16 cellular contexts compared by ENCODE assay signal in the genomic region with DNA sequence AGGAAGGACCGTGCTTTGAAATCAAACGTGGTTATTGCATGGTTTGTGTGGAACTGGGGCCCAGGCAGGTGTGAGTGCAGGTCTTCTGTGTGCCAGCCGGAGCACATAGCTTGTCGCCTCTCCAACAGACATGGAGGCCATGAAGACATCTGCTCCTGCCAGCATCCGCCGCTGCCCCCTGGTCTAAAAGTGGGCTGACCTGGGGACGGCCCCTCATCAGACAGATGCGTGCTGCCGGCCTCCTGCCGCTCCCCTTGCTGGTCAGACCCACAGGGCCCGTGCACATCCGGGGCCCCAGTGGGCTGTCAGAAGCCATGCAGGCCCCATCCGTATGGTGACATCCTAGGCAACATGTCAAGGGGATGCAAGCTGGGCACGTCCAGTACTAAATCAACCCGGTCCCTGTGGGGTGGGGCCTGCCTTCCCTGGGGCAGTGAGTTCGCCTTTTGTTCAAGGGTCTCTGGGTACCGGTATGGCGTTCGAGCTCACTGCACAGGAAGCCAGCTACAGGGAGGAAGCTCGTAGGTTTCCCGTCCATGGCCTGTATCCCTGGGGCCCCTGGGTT.
"Had no signal": no experiment of that assay in that cellular context is flagged by ENCODE, and none has a peak within 500 bp of the region (broad histone marks: within the 10 kb centered on the region; RNA-seq: fewer than 3 reads in every experiment).

No MANE protein-coding gene starts in this region.

- H3K4me3 Mint-ChIP-seq: naive thymus-derived CD4-positive, alpha-beta T cell; nephron progenitor cell had no signal

- H3K4me3 ChIP-seq: dorsolateral prefrontal cortex, heart right ventricle, left lung had no signal

- H3K27me3 Mint-ChIP-seq: naive thymus-derived CD4-positive, alpha-beta T cell had no signal

- H3K27me3 ChIP-seq: dorsolateral prefrontal cortex, heart right ventricle, left lung had no signal

- H3K9me3 Mint-ChIP-seq: nephron progenitor cell had no signal

- H3K27ac Mint-ChIP-seq: naive thymus-derived CD4-positive, alpha-beta T cell; nephron progenitor cell had no signal

- H3K27ac ChIP-seq: dorsolateral prefrontal cortex, heart right ventricle, left lung, neutrophil had no signal

- FAIRE-seq: frontal cortex, islet of Langerhans, small intestine had no signal

- H3K9me3 ChIP-seq: heart right ventricle, left lung, neutrophil had no signal

- DNase-seq: cortex of kidney; effector CD8-positive, alpha-beta T cell; hypothalamus; mammary epithelial cell; naive thymus-derived CD4-positive, alpha-beta T cell; nephron progenitor cell; small intestine; stimulated activated CD4-positive, alpha-beta T cell treated with anti-CD3 and anti-CD28 coated beads, Interleukin-2, amount 100 ng/mL, for 48 hours; stimulated activated naive CD4-positive, alpha-beta T cell treated with Interleukin-2 at 50 U/mL for 16 hours; trophoblast cell had no signal

- ATAC-seq: left lung; naive thymus-derived CD4-positive, alpha-beta T cell had no signal
